ENCODE assay signal across 23 cellular contexts in the genomic region with DNA sequence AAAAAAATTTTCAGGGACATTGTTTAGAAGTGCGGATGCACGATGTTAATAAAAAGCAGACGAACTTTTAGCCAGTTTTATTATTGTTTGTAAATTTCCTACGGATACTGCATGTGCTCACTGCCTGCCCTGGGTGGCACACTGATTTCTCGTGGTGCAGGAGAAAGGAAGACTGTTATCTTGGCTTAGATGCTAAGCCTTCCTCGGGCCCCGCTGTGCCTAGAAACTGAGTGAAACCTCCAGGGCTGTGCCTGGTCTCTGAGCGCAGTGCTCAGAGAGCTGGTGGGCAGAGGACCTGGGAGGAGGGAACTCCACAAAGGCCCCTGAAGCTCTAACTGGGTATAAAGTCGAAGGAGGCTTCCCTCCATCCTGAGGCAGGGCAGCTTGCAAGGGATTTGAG.
"Had no signal": no experiment of that assay in that cellular context is flagged by ENCODE, and none has a peak within 500 bp of the region (broad histone marks: within the 10 kb centered on the region; RNA-seq: fewer than 3 reads in every experiment).

No MANE protein-coding gene starts in this region.

- H2AFZ ChIP-seq: PC-9 had no signal

- H3K9me3 ChIP-seq: MG63, SK-N-SH had no signal

- H3K4me1 Mint-ChIP-seq: activated naive CD8-positive, alpha-beta T cell treated with anti-CD3 and anti-CD28 coated beads, Interleukin-2, amount 50 U/mL, for 24 hours had no signal

- ATAC-seq: activated naive CD4-positive, alpha-beta T cell treated with anti-CD3 and anti-CD28 coated beads, Interleukin-2, amount 50 U/mL, for 72 hours; activated naive CD8-positive, alpha-beta T cell treated with anti-CD3 and anti-CD28 coated beads, Interleukin-2, amount 50 U/mL, for 24 hours; activated T-cell treated with anti-CD3 and anti-CD28 coated beads, Interleukin-2, amount 50 U/mL, for 4 hours; Right ventricle myocardium inferior had no signal

- H3K27ac ChIP-seq: brain microvascular endothelial cell, cardiac muscle cell, PC-9, VCaP had no signal

- H3K27ac Mint-ChIP-seq: activated CD4-positive, alpha-beta memory T cell treated with anti-CD3 and anti-CD28 coated beads for 36 hours; activated CD4-positive, alpha-beta T cell treated with anti-CD3 and anti-CD28 coated beads, Interleukin-2, amount 10 ng/mL, durations not matched to agents 7 days and 5 days; activated naive CD4-positive, alpha-beta T cell treated with anti-CD3 and anti-CD28 coated beads, Interleukin-2, amount 50 U/mL, for 72 hours; activated naive CD8-positive, alpha-beta T cell treated with anti-CD3 and anti-CD28 coated beads, Interleukin-2, amount 50 U/mL, for 24 hours had no signal

- H3K4me2 ChIP-seq: PC-9, SK-N-SH had no signal

- H3K4me3 ChIP-seq: cardiac muscle cell, MG63, PC-9 had no signal

- H3K36me3 ChIP-seq: brain microvascular endothelial cell, cardiac muscle cell, MG63 had no signal

- H3K9me2 ChIP-seq: SK-N-SH had no signal

- H3K27me3 ChIP-seq: cardiac muscle cell had no signal

- H3K4me3 Mint-ChIP-seq: activated CD4-positive, alpha-beta memory T cell treated with anti-CD3 and anti-CD28 coated beads for 36 hours; activated CD4-positive, alpha-beta T cell treated with anti-CD3 and anti-CD28 coated beads, Interleukin-2, amount 10 ng/mL, durations not matched to agents 7 days and 5 days; activated naive CD8-positive, alpha-beta T cell treated with anti-CD3 and anti-CD28 coated beads, Interleukin-2, amount 50 U/mL, for 24 hours; activated T-cell treated with anti-CD3 and anti-CD28 coated beads, Interleukin-2, amount 50 U/mL, for 4 hours had no signal

- H3K36me3 Mint-ChIP-seq: activated CD4-positive, alpha-beta memory T cell treated with anti-CD3 and anti-CD28 coated beads for 36 hours had no signal

- H3K9me3 Mint-ChIP-seq: activated CD4-positive, alpha-beta memory T cell treated with anti-CD3 and anti-CD28 coated beads for 36 hours; activated CD4-positive, alpha-beta T cell treated with anti-CD3 and anti-CD28 coated beads, Interleukin-2, amount 10 ng/mL, durations not matched to agents 7 days and 5 days; activated naive CD4-positive, alpha-beta T cell treated with anti-CD3 and anti-CD28 coated beads, Interleukin-2, amount 50 U/mL, for 72 hours; activated naive CD8-positive, alpha-beta T cell treated with anti-CD3 and anti-CD28 coated beads, Interleukin-2, amount 50 U/mL, for 24 hours; activated T-cell treated with anti-CD3 and anti-CD28 coated beads, Interleukin-2, amount 50 U/mL, for 4 hours had no signal

- DNase-seq: activated CD4-positive, alpha-beta memory T cell treated with anti-CD3 and anti-CD28 coated beads for 36 hours; activated CD4-positive, alpha-beta T cell treated with anti-CD3 and anti-CD28 coated beads, Interleukin-2, amount 10 ng/mL, durations not matched to agents 7 days and 5 days; activated CD4-positive, CD25-positive, alpha-beta regulatory T cell; activated CD8-positive, alpha-beta memory T cell treated with anti-CD3 and anti-CD28 coated beads for 24 hours; activated effector memory CD4-positive, alpha-beta T cell treated with anti-CD3 and anti-CD28 coated beads, Interleukin-2, amount 50 U/mL, for 16 hours; activated naive CD4-positive, alpha-beta T cell treated with Interleukin-2 at 50 U/mL for 16 hours; activated naive CD8-positive, alpha-beta T cell treated with anti-CD3 and anti-CD28 coated beads, Interleukin-2, amount 50 U/mL, for 24 hours; activated T-cell treated with anti-CD3 and anti-CD28 coated beads, Interleukin-2, amount 50 U/mL, for 4 hours; amygdala; brain microvascular endothelial cell; MG63; NCI-H1092 treated with DMSO at 0.1 percent for 48 hours; NCI-H1436; NCI-H1694 treated with DMSO at 0.1 percent for 48 hours; NCI-H2081; NCI-H510A treated with DMSO at 0.1 percent for 48 hours; PC-9; SK-N-SH; T-helper 1 cell had no signal
